In the genomic region with DNA sequence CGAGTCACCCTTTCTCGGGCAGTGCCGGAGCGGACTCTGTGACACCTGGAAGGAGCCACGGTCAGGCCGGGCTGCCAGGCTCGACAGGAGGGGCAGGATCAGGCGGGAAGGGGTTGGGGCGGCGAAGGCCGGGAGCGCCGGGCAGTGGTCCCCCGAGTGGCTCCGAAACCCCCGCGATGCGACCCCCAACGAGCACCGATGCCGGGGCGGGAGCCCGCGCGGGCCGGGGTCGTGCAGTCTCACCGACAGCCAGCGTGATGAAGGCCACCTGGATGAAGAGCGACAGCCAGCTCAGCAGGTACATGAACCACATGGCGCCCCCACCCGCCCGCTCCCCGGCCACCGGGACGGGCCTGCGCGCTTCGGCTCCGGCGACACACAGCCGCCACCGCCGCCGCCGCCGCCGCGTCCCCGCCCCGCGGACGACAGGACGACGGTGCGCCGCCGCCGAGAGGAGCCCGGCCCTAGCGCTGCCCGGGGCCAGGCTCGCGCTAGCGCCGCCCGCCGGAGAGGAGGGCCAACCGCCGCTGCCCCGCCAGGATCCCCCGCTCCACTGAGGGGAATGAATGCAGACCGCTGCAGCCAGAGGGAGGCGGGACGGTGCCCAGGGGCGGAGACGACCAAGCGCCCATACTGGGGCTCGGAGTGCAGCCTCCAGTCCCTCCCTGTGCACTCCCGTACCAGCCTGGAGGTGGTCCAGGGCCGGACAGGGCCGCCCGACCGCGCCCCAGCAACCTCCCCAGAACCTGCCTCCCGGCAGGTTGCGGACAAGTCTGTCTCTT, we compare ENCODE assay signal across 8 cellular contexts. TPM values are rescaled to one million over a fixed set of nuclear protein-coding genes. Genes with fewer than 3 reads are reported as not detected.
DNase-seq lines count a peak whose midpoint lies in the region; ATAC-seq and TF ChIP-seq lines count a peak whose summit lies in the region.

Gene TEX261, minus strand, starts transcription at position 429 of the 782 bp plus-strand sequence. Its CDS starts 116 bp downstream, at position 313.

- in situ Hi-C loops in T47D (cut with HindIII; ENCODE audit: low pct_unique_long_range_greater_than_20kb, low sequenced_read_pairs), result no loop called here

- ATAC-seq in HG03064 (IDR thresholded peaks at IDR 0.05; ENCODE audit: low read depth, unreplicated experiment), result peak; percentile 93

- peak; percentile 87 for DNase-seq in NCI-H2171 (lab: John Stamatoyannopoulos, UW)
- DNase-seq in T47D (ENCODE audit: low read depth in 1 of 2, low spot score in 1 of 2), result peak; percentile 73 to 87
- peak; percentile 97 for DNase-seq in iPS-NIHi11 (ENCODE audit: low spot score)
- DNase-seq in smooth muscle cell (lab: John Stamatoyannopoulos, UW; ENCODE audit: unreplicated experiment), result peak; percentile 67

- peak within 1 kb of the TSS; percentile 97 for H3K4me2 ChIP-seq in smooth muscle cell

- H3K27me3 ChIP-seq in ACC112 (ENCODE audit: insufficient read depth, low read length) (no peaks in the 10 kb centered on the region), smooth muscle cell (ENCODE audit: low read depth) (no peaks in the 10 kb centered on the region)

- H3K79me2 ChIP-seq in ACC112 (ENCODE audit: control insufficient read depth, insufficient read depth, low read length, unreplicated experiment), result peaks cover 22% of the 10 kb centered on the region
- peaks cover 25% of the 10 kb centered on the region for H3K79me2 ChIP-seq in smooth muscle cell (ENCODE audit: low read depth)

- TF ChIP-seq CTCF in VCaP (conservative IDR thresholded peaks at IDR 0.05), result peak; percentile 93
- TF ChIP-seq CTCF in smooth muscle cell (IDR thresholded peaks at IDR 0.05; ENCODE audit: borderline replicate concordance, insufficient read depth, poor library complexity, severe bottlenecking), result peak; percentile 53

- H3K4me3 ChIP-seq in ACC112 (ENCODE audit: low read depth, low read length), result peak within 1 kb of the TSS; percentile 92
- H3K4me3 ChIP-seq in smooth muscle cell, result peak within 1 kb of the TSS; percentile 96

- H3K27ac ChIP-seq in ACC112 (ENCODE audit: low read depth, low read length), result no peak within 1 kb of the TSS
- peak within 1 kb of the TSS; percentile 78 for H3K27ac ChIP-seq in VCaP
- H3K27ac ChIP-seq in smooth muscle cell (ENCODE audit: low read depth), result no peak within 1 kb of the TSS

- peak within 1 kb of the TSS; percentile 90 for H3K9ac ChIP-seq in smooth muscle cell (ENCODE audit: low read depth)

- peak; percentile 67 for TF ChIP-seq POLR2A in GM18526 (IDR thresholded peaks at IDR 0.05; ENCODE audit: extremely low read depth, insufficient read length)

- no peaks in the 10 kb centered on the region for H3F3A ChIP-seq in smooth muscle cell (ENCODE audit: low read depth)

- 2% methylated on average over 46 of the region's 87 CpGs for WGBS in smooth muscle cell (ENCODE audit: low lambda C conversion rate)

- peaks cover 27% of the 10 kb centered on the region for H4K20me1 ChIP-seq in smooth muscle cell (ENCODE audit: low read depth)

- H3K4me1 ChIP-seq in ACC112 (ENCODE audit: control insufficient read depth, insufficient read depth, low read length, unreplicated experiment) (peaks cover 9% of the 10 kb centered on the region), smooth muscle cell (ENCODE audit: low read depth) (peaks cover 11% of the 10 kb centered on the region)

- H3K9me3 ChIP-seq in smooth muscle cell (replicated peaks; ENCODE audit: low read depth), result no peaks in the 10 kb centered on the region

- H2AFZ ChIP-seq in ACC112 (ENCODE audit: low read length, unreplicated experiment), result peak within 1 kb of the TSS; percentile 96
- peak within 1 kb of the TSS; percentile 99 for H2AFZ ChIP-seq in smooth muscle cell (ENCODE audit: low read depth)

- H3K36me3 ChIP-seq in ACC112 (ENCODE audit: insufficient read depth, low read length) (no peaks in the 10 kb centered on the region), smooth muscle cell (ENCODE audit: low read depth) (no peaks in the 10 kb centered on the region)

RNA-seq across cellular contexts. Expression of gene TEX261, which starts in this region (rescaled TPM):
- 35.2 and 43.5 TPM in 2 replicates for total RNA-seq in smooth muscle cell
- 28.7 and 29.3 TPM in 2 replicates for polyA plus RNA-seq in smooth muscle cell
